ENCODE assay signal across 8 cellular contexts in genomic region chr6:25279748-25280616, GRCh38. TPM values are rescaled to one million over a fixed set of nuclear protein-coding genes. Genes with fewer than 3 reads are reported as not detected.
A peak's percentile ranks its signal among the peaks of the same experiment; 100 is the strongest.
DNase-seq lines count a peak whose midpoint lies in the region; ATAC-seq and TF ChIP-seq lines count a peak whose summit lies in the region.

No MANE protein-coding gene starts in this region.

- H3K4me2 ChIP-seq in Karpas-422 (ENCODE audit: low read depth, low read length, poor library complexity, severe bottlenecking) = peak overlapping the region; percentile 78

- H3K79me2 ChIP-seq in Karpas-422 (ENCODE audit: low read length) = no peaks in the 10 kb centered on the region

- H3K4me1 ChIP-seq in Karpas-422 (ENCODE audit: low read length) = peaks cover 4% of the 10 kb centered on the region

- ATAC-seq in GM18867 (IDR thresholded peaks at IDR 0.05; ENCODE audit: unreplicated experiment) = no peak
- no peak for ATAC-seq in GM21576 (IDR thresholded peaks at IDR 0.05; ENCODE audit: unreplicated experiment)

- no peak overlapping the region for H3K27ac ChIP-seq in Karpas-422 (ENCODE audit: low read length)

- peak overlapping the region; percentile 66 for H3K4me3 ChIP-seq in Karpas-422 (ENCODE audit: low read length)
- peak overlapping the region; percentile 67 to 87 for H3K4me3 ChIP-seq in foreskin fibroblast (ENCODE audit: low read depth in 1 of 2, low read length in 2 of 2)

- H3K9me3 Mint-ChIP-seq in activated T-cell treated with anti-CD3 and anti-CD28 coated beads, Interleukin-2, amount 50 U/mL, for 24 hours = no peaks in the 10 kb centered on the region
- H3K9me3 Mint-ChIP-seq in osteocyte (ENCODE audit: unreplicated experiment) = no peaks in the 10 kb centered on the region

- no peaks in the 10 kb centered on the region for H3K27me3 ChIP-seq in Karpas-422 (ENCODE audit: low read length)

- H3K9ac ChIP-seq in Karpas-422 (ENCODE audit: low read length) = peak overlapping the region; percentile 58

- H3K36me3 ChIP-seq in Karpas-422 (ENCODE audit: insufficient read depth, low read length) = no peaks in the 10 kb centered on the region

- peak overlapping the region; percentile 75 for H3K27ac Mint-ChIP-seq in activated T-cell treated with anti-CD3 and anti-CD28 coated beads, Interleukin-2, amount 50 U/mL, for 24 hours
- peak overlapping the region; percentile 75 for H3K27ac Mint-ChIP-seq in osteocyte (ENCODE audit: unreplicated experiment)

- no peaks in the 10 kb centered on the region for H3K9me2 ChIP-seq in Karpas-422 (replicated peaks; ENCODE audit: insufficient read depth, low read length)

- DNase-seq in DMS79 treated with DMSO at 0.1 percent for 48 hours (lab: John Stamatoyannopoulos, UW) (peak; percentile 55), DMS79 (lab: John Stamatoyannopoulos, UW) (no peak), Karpas-422 (peak; percentile 34), foreskin fibroblast (no peak), osteocyte (ENCODE audit: extremely low spot score, unreplicated experiment) (no peak)
- peak; percentile 50 for DNase-seq in activated T-cell treated with anti-CD3 and anti-CD28 coated beads, Interleukin-2, amount 50 U/mL, for 24 hours

- no peaks in the 10 kb centered on the region for H3K36me3 Mint-ChIP-seq in activated T-cell treated with anti-CD3 and anti-CD28 coated beads, Interleukin-2, amount 50 U/mL, for 24 hours (ENCODE audit: low read depth)
- H3K36me3 Mint-ChIP-seq in osteocyte (ENCODE audit: unreplicated experiment) = peaks cover under 1% of the 10 kb centered on the region

- H3K27me3 Mint-ChIP-seq in activated T-cell treated with anti-CD3 and anti-CD28 coated beads, Interleukin-2, amount 50 U/mL, for 24 hours = no peaks in the 10 kb centered on the region
- no peaks in the 10 kb centered on the region for H3K27me3 Mint-ChIP-seq in osteocyte (ENCODE audit: unreplicated experiment)

- peak overlapping the region; percentile 77 for H3K4me3 Mint-ChIP-seq in activated T-cell treated with anti-CD3 and anti-CD28 coated beads, Interleukin-2, amount 50 U/mL, for 24 hours
- H3K4me3 Mint-ChIP-seq in osteocyte (ENCODE audit: unreplicated experiment) = peak overlapping the region; percentile 88

- no peak overlapping the region for H2AFZ ChIP-seq in Karpas-422 (ENCODE audit: low read length)

- H3K4me1 Mint-ChIP-seq in activated T-cell treated with anti-CD3 and anti-CD28 coated beads, Interleukin-2, amount 50 U/mL, for 24 hours (ENCODE audit: low read depth) = peaks cover 35% of the 10 kb centered on the region
- H3K4me1 Mint-ChIP-seq in osteocyte (ENCODE audit: unreplicated experiment) = peaks cover 43% of the 10 kb centered on the region

- no peaks in the 10 kb centered on the region for H4K20me1 ChIP-seq in Karpas-422 (ENCODE audit: insufficient read depth, low read depth, low read length)

- H3K9me3 ChIP-seq in Karpas-422 (ENCODE audit: low read length) = no peaks in the 10 kb centered on the region

- TF ChIP-seq CTCF in foreskin fibroblast (IDR thresholded peaks at IDR 0.05; ENCODE audit: low read depth, low read length) (no peak), osteocyte (IDR thresholded peaks at IDR 0.05) (no peak)

RNA-seq across cellular contexts. Expression of gene CARMIL1, which starts 0.8 kb away (rescaled TPM):
- 0.04 TPM in 1 of 2 replicates, not detected in the other for total RNA-seq in Karpas-422 (2014; rRNA removed; shearing (Covaris generic); ENCODE audit: low replicate concordance)
- total RNA-seq in osteocyte = 14.9 and 16.0 TPM in 2 replicates

Comparison
In these comparisons a context has a peak if more than half of its experiments do, and no peak if none do; other contexts are left out.
1. DNase-seq: peak in DMS79 treated with DMSO at 0.1 percent for 48 hours (single experiment), Karpas-422 (single experiment) and activated T-cell treated with anti-CD3 and anti-CD28 coated beads, Interleukin-2, amount 50 U/mL, for 24 hours (single experiment); none in DMS79 (single experiment), foreskin fibroblast (0 of 2) and osteocyte (single experiment).
2. RNA of gene CARMIL1, which starts 0.8 kb away (total RNA-seq): 14.9 to 16.0 TPM in osteocyte; 0.04 TPM in Karpas-422; every median in the first group is over 10 times any median in the second.